In the genomic region with DNA sequence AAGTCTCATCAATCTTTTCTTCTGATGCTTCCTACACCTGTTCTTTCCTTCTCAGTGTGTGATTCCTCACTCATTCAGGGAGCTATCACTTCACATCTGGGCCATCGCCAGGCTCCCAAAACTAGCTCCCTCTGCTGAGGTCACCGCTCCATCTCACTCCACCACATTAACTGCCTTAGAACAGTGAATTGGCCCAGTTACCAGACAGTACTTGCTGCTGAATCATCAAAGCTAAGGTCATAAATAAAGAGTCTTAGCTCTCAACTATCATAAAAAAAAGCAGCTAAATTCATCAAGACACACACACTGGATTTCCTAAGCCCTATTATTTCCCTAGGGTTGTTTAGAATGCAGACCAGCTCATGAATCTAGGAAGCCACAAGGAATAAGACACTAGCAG, we compare ENCODE assay signal across 22 cellular contexts. TPM values are rescaled to one million over a fixed set of nuclear protein-coding genes. Genes with fewer than 3 reads are reported as not detected.
DNase-seq lines count a peak whose midpoint lies in the region; ATAC-seq and TF ChIP-seq lines count a peak whose summit lies in the region.
"Had no signal": no experiment of that assay in that cellular context is flagged by ENCODE, and none has a peak within 500 bp of the region (broad histone marks: within the 10 kb centered on the region; RNA-seq: fewer than 3 reads in every experiment).

No MANE protein-coding gene starts in this region.

- peak; percentile 58 for DNase-seq in BJ (ENCODE audit: low read depth)
- peak; percentile 87 for DNase-seq in HFFc6
- no peak for DNase-seq in nephron progenitor cell
- no peak for DNase-seq in activated gamma-delta T cell treated with Interleukin-2 at 50 U/mL for 16 hours
- DNase-seq in right cardiac atrium = no peak
- no peak for DNase-seq in DMS79 (lab: John Stamatoyannopoulos, UW)
- no peak for DNase-seq in caudate nucleus (lab: John Stamatoyannopoulos, UW)
- DNase-seq: activated CD4-positive, CD25-positive, alpha-beta regulatory T cell treated with anti-CD3 and anti-CD28 coated beads, Interleukin-2, amount 50 U/mL, for 72 hours; activated naive CD4-positive, alpha-beta T cell treated with anti-CD3 and anti-CD28 coated beads, Interleukin-2, amount 50 U/mL, for 16 hours; BE2C; islet precursor cell; Karpas-422; mammary epithelial cell; naive thymus-derived CD8-positive, alpha-beta T cell; NCI-H1417 treated with DMSO at 0.1 percent for 48 hours; NCI-H2171 treated with DMSO at 0.1 percent for 48 hours; T-helper 9 cell had no signal

- H3K27ac Mint-ChIP-seq in HFFc6 = peak overlapping the region; percentile 61
- peak overlapping the region; percentile 87 for H3K27ac Mint-ChIP-seq in nephron progenitor cell
- H3K27ac Mint-ChIP-seq: progenitor cell of endocrine pancreas had no signal

- no peaks in the 10 kb centered on the region for H3K9me3 ChIP-seq in right cardiac atrium (ENCODE audit: control insufficient read depth, low read length)
- H3K9me3 ChIP-seq: BE2C, suprapubic skin had no signal

- intact Hi-C loops in right cardiac atrium (cut with DNase I) = no loop called here

- H3K9me3 Mint-ChIP-seq in HFFc6 (no peaks in the 10 kb centered on the region), nephron progenitor cell (no peaks in the 10 kb centered on the region)
- H3K9me3 Mint-ChIP-seq: naive thymus-derived CD8-positive, alpha-beta T cell had no signal

- CTCF ChIA-PET in BJ (lab: Yijun Ruan, JAX) = interaction anchor here (0.6 to 1.0 kb wide), 3 partner anchors 47 to 566 kb away, joined by 3 read pairs; no protein-coding TSS in a partner anchor

- H3K27me3 ChIP-seq in BJ (ENCODE audit: control insufficient read depth, insufficient read depth, low read length) (no peaks in the 10 kb centered on the region), right cardiac atrium (ENCODE audit: control insufficient read depth, insufficient read depth) (no peaks in the 10 kb centered on the region)
- H3K27me3 ChIP-seq: BE2C, suprapubic skin had no signal

- no peak for TF ChIP-seq CTCF in BJ (IDR thresholded peaks at IDR 0.05; ENCODE audit: insufficient read depth, low read depth, low read length)
- TF ChIP-seq CTCF in HFFc6 (IDR thresholded peaks at IDR 0.05) = no peak
- TF ChIP-seq CTCF in nephron progenitor cell (IDR thresholded peaks at IDR 0.05) = no peak

- H3K36me3 ChIP-seq in BJ (ENCODE audit: control insufficient read depth, insufficient read depth, low read length) = peaks cover 42% of the 10 kb centered on the region

- H3K27ac ChIP-seq in cingulate gyrus (ENCODE audit: low read depth, low read length) = peak overlapping the region; percentile 54
- no peak overlapping the region for H3K27ac ChIP-seq in right cardiac atrium (ENCODE audit: low read length)
- no peak overlapping the region for H3K27ac ChIP-seq in caudate nucleus (ENCODE audit: low read depth, low read length)
- H3K27ac ChIP-seq: suprapubic skin had no signal

- POLR2A ChIA-PET in BJ (lab: Charles Lee) = no interaction called here

- H3K27me3 Mint-ChIP-seq in HFFc6 (ENCODE audit: insufficient read depth) (no peaks in the 10 kb centered on the region), nephron progenitor cell (ENCODE audit: low read depth, poor library complexity) (peaks cover 2% of the 10 kb centered on the region)
- H3K27me3 Mint-ChIP-seq: naive thymus-derived CD8-positive, alpha-beta T cell; progenitor cell of endocrine pancreas had no signal

- ATAC-seq in right cardiac atrium = no peak
- ATAC-seq: naive thymus-derived CD8-positive, alpha-beta T cell; Panc1 had no signal

- no peaks in the 10 kb centered on the region for H3K4me1 ChIP-seq in right cardiac atrium (ENCODE audit: control insufficient read depth, insufficient read depth, low read length)
- H3K4me1 ChIP-seq: BE2C had no signal

- H3K4me3 Mint-ChIP-seq in HFFc6 (no peak overlapping the region), nephron progenitor cell (no peak overlapping the region)
- H3K4me3 Mint-ChIP-seq: naive thymus-derived CD8-positive, alpha-beta T cell had no signal

- H3K4me1 Mint-ChIP-seq in HFFc6 (ENCODE audit: low read depth) (peaks cover 19% of the 10 kb centered on the region), nephron progenitor cell (no peaks in the 10 kb centered on the region)
- H3K4me1 Mint-ChIP-seq: naive thymus-derived CD8-positive, alpha-beta T cell had no signal

- H3K4me3 ChIP-seq in BJ (ENCODE audit: low read depth, low read length) (no peak overlapping the region), right cardiac atrium (ENCODE audit: low read length) (no peak overlapping the region)
- H3K4me3 ChIP-seq: suprapubic skin had no signal

- 96% methylated on average over 2 of the region's 2 CpGs for WGBS in right cardiac atrium

- H3K36me3 Mint-ChIP-seq in HFFc6 (ENCODE audit: low read depth) = peaks cover 35% of the 10 kb centered on the region
- H3K36me3 Mint-ChIP-seq in nephron progenitor cell (ENCODE audit: low read depth) = peaks cover 59% of the 10 kb centered on the region

RNA-seq across cellular contexts. Expression of a gene that starts 18.8 kb away (rescaled TPM):
- polyA plus RNA-seq in BJ (2011; rRNA removed) (47.5 and 75.2 TPM in 2 replicates), right cardiac atrium (61.6 TPM)
- polyA minus RNA-seq in BJ (2011; rRNA and poly(A)+ RNA removed) = 109 and 140 TPM in 2 replicates
- 100 to 1,000 TPM; 262 to 308 (median 295) TPM for total RNA-seq in HFFc6 (2021; fragmentation: NEBNext Ultra II Directional; extraction: Animal tissue kit (Norgen Biotek cat#: 25700))
- total RNA-seq in right cardiac atrium = 10 to 100 TPM; 43.6 to 72.6 (median 65.2) TPM

RNA-seq across cellular contexts. Expression of a gene that starts 21.0 kb away (rescaled TPM):
- 72.1 and 74.6 TPM in 2 replicates for polyA plus RNA-seq in BJ (2011; rRNA removed)
- 27.5 and 33.4 TPM in 2 replicates for polyA minus RNA-seq in BJ (2011; rRNA and poly(A)+ RNA removed)
- total RNA-seq in HFFc6 (2021; fragmentation: NEBNext Ultra II Directional; extraction: Animal tissue kit (Norgen Biotek cat#: 25700)) = 10 to 100 TPM; 40.1 to 49.4 (median 47.5) TPM
- total RNA-seq in right cardiac atrium = 10 to 100 TPM; 21.8 to 25.7 (median 22.3) TPM
- polyA plus RNA-seq in right cardiac atrium = 20.1 TPM

RNA-seq across cellular contexts. Expression of a gene that starts 31.6 kb away (rescaled TPM):
- polyA plus RNA-seq in BJ (2011; rRNA removed) = not detected in 2 replicates
- not detected in 2 replicates for polyA minus RNA-seq in BJ (2011; rRNA and poly(A)+ RNA removed)
- total RNA-seq in HFFc6 (2021; fragmentation: NEBNext Ultra II Directional; extraction: Animal tissue kit (Norgen Biotek cat#: 25700)) = under 1 TPM in 1 of 6 experiments, not detected in 5; 0.12 TPM
- total RNA-seq in right cardiac atrium = not detected
- not detected for polyA plus RNA-seq in right cardiac atrium
- total RNA-seq: bronchial epithelial cell, progenitor cell of endocrine pancreas had no signal
- polyA plus RNA-seq: naive thymus-derived CD8-positive, alpha-beta T cell had no signal

Comparison
In these comparisons a context has a peak if more than half of its experiments do, and no peak if none do; other contexts are left out.
1. DNase-seq: peak in BJ (single experiment) and HFFc6 (single experiment); none in nephron progenitor cell (single experiment), activated gamma-delta T cell treated with Interleukin-2 at 50 U/mL for 16 hours (single experiment), right cardiac atrium (0 of 3), DMS79 (single experiment) and caudate nucleus (0 of 61).